Comparison of ENCODE assay signal across 17 cellular contexts in genomic region chr12:96828169-96828789, GRCh38.
A peak's percentile ranks its signal among the peaks of the same experiment; 100 is the strongest.
DNase-seq lines count a peak whose midpoint lies in the region; ATAC-seq, FAIRE-seq and TF ChIP-seq lines count a peak whose summit lies in the region.
"Had no signal": no experiment of that assay in that cellular context is flagged by ENCODE, and none has a peak within 500 bp of the region (broad histone marks: within the 10 kb centered on the region; RNA-seq: fewer than 3 reads in every experiment).

No MANE protein-coding gene starts in this region.

- no peaks in the 10 kb centered on the region for H3K4me1 Mint-ChIP-seq in activated CD4-positive, alpha-beta memory T cell treated with anti-CD3 and anti-CD28 coated beads for 36 hours (ENCODE audit: low read depth)
- H3K4me1 Mint-ChIP-seq in activated CD4-positive, alpha-beta memory T cell treated with anti-CD3 and anti-CD28 coated beads, Interleukin-2, amount 10 ng/mL, durations not matched to agents 7 days and 5 days: no peaks in the 10 kb centered on the region
- H3K4me1 Mint-ChIP-seq in glutamatergic neuron (ENCODE audit: low read depth, unreplicated experiment): no peaks in the 10 kb centered on the region
- H3K4me1 Mint-ChIP-seq: nephron progenitor cell had no signal

- peak overlapping the region; percentile 21; the same call in 1 of the 2 replicates for H2AFZ ChIP-seq in OCI-LY3 (ENCODE audit: low read depth, low read length)

- H3K27me3 Mint-ChIP-seq in activated CD4-positive, alpha-beta memory T cell treated with anti-CD3 and anti-CD28 coated beads for 36 hours: no peaks in the 10 kb centered on the region
- no peaks in the 10 kb centered on the region for H3K27me3 Mint-ChIP-seq in activated CD4-positive, alpha-beta memory T cell treated with anti-CD3 and anti-CD28 coated beads, Interleukin-2, amount 10 ng/mL, durations not matched to agents 7 days and 5 days
- no peaks in the 10 kb centered on the region for H3K27me3 Mint-ChIP-seq in glutamatergic neuron (ENCODE audit: unreplicated experiment)

- no peaks in the 10 kb centered on the region for H4K20me1 ChIP-seq in OCI-LY3 (ENCODE audit: insufficient read depth, low read length)

- H3K9me3 Mint-ChIP-seq in activated CD4-positive, alpha-beta memory T cell treated with anti-CD3 and anti-CD28 coated beads for 36 hours: no peaks in the 10 kb centered on the region
- H3K9me3 Mint-ChIP-seq in activated CD4-positive, alpha-beta memory T cell treated with anti-CD3 and anti-CD28 coated beads, Interleukin-2, amount 10 ng/mL, durations not matched to agents 7 days and 5 days: no peaks in the 10 kb centered on the region
- no peaks in the 10 kb centered on the region for H3K9me3 Mint-ChIP-seq in glutamatergic neuron (ENCODE audit: unreplicated experiment)

- TF ChIP-seq CTCF in OCI-LY3 (IDR thresholded peaks at IDR 0.05; ENCODE audit: low read depth, low read length) (no peak), foreskin keratinocyte (conservative IDR thresholded peaks at IDR 0.05) (peak; percentile 25), glutamatergic neuron (IDR thresholded peaks at IDR 0.05; ENCODE audit: partially characterized antibody, unreplicated experiment) (no peak)

- DNase-seq in activated CD4-positive, alpha-beta memory T cell treated with anti-CD3 and anti-CD28 coated beads for 36 hours: peak; percentile 31
- no peak for DNase-seq in activated CD4-positive, alpha-beta memory T cell treated with anti-CD3 and anti-CD28 coated beads, Interleukin-2, amount 10 ng/mL, durations not matched to agents 7 days and 5 days
- DNase-seq in GM12891 (ENCODE audit: insufficient read length, low spot score) (no peak), foreskin keratinocyte (no peak), glutamatergic neuron (no peak), cardiac septum (ENCODE audit: low spot score) (no peak)
- DNase-seq: amygdala, COR-L47, GF-D8, NCI-H1694, NCI-H446, nephron progenitor cell, RPMI8226 had no signal

- no peak overlapping the region for H3K27ac Mint-ChIP-seq in activated CD4-positive, alpha-beta memory T cell treated with anti-CD3 and anti-CD28 coated beads for 36 hours
- H3K27ac Mint-ChIP-seq in activated CD4-positive, alpha-beta memory T cell treated with anti-CD3 and anti-CD28 coated beads, Interleukin-2, amount 10 ng/mL, durations not matched to agents 7 days and 5 days: no peak overlapping the region
- no peak overlapping the region for H3K27ac Mint-ChIP-seq in glutamatergic neuron (ENCODE audit: unreplicated experiment)
- H3K27ac Mint-ChIP-seq: nephron progenitor cell had no signal

- TF ChIP-seq POLR2A in GM12891 (IDR thresholded peaks at IDR 0.05; ENCODE audit: low read depth, low read length): no peak

- H3K4me3 Mint-ChIP-seq in activated CD4-positive, alpha-beta memory T cell treated with anti-CD3 and anti-CD28 coated beads for 36 hours: no peak overlapping the region
- H3K4me3 Mint-ChIP-seq in activated CD4-positive, alpha-beta memory T cell treated with anti-CD3 and anti-CD28 coated beads, Interleukin-2, amount 10 ng/mL, durations not matched to agents 7 days and 5 days: no peak overlapping the region
- no peak overlapping the region for H3K4me3 Mint-ChIP-seq in glutamatergic neuron (ENCODE audit: unreplicated experiment)
- H3K4me3 Mint-ChIP-seq: nephron progenitor cell had no signal

- peak; percentile 28 for FAIRE-seq in GM12891 (lab: Jason Lieb, UNC)

- H3K36me3 ChIP-seq in OCI-LY3 (replicated peaks; ENCODE audit: low read depth, low read length): no peaks in the 10 kb centered on the region
- H3K36me3 ChIP-seq: gastroesophageal sphincter, suprapubic skin had no signal

- no peak overlapping the region for H3K4me3 ChIP-seq in OCI-LY3 (ENCODE audit: low read length)
- H3K4me3 ChIP-seq: gastroesophageal sphincter, suprapubic skin had no signal

- no peaks in the 10 kb centered on the region for H3K9me3 ChIP-seq in OCI-LY3 (ENCODE audit: insufficient read depth, low read length)
- H3K9me3 ChIP-seq: gastroesophageal sphincter, suprapubic skin had no signal

- H3K27me3 ChIP-seq in OCI-LY3 (ENCODE audit: low read depth, low read length): no peaks in the 10 kb centered on the region
- H3K27me3 ChIP-seq in foreskin keratinocyte: no peaks in the 10 kb centered on the region
- H3K27me3 ChIP-seq: gastroesophageal sphincter, suprapubic skin had no signal

- H3K79me2 ChIP-seq in OCI-LY3 (ENCODE audit: low read length): no peaks in the 10 kb centered on the region

- POLR2A ChIA-PET in activated CD4-positive, alpha-beta memory T cell treated with anti-CD3 and anti-CD28 coated beads for 36 hours (lab: Charles Lee): no interaction called here
- POLR2A ChIA-PET in activated CD4-positive, alpha-beta memory T cell treated with anti-CD3 and anti-CD28 coated beads, Interleukin-2, amount 10 ng/mL, durations not matched to agents 7 days and 5 days (lab: Charles Lee): no interaction called here

- H3K27ac ChIP-seq in OCI-LY3 (ENCODE audit: low read length): no peak overlapping the region
- H3K27ac ChIP-seq in foreskin keratinocyte: no peak overlapping the region
- H3K27ac ChIP-seq: gastroesophageal sphincter, suprapubic skin had no signal

- no peak overlapping the region for H3K9ac ChIP-seq in OCI-LY3 (ENCODE audit: low read length)

- intact Hi-C loops in activated CD4-positive, alpha-beta memory T cell treated with anti-CD3 and anti-CD28 coated beads for 36 hours (cut with micrococcal nuclease): loop anchor here (5.0 kb wide), 2 partner anchors 59 to 256 kb away; no protein-coding TSS in a partner anchor
- intact Hi-C loops in cardiac septum (cut with DNase I): no loop called here

- H3K4me1 ChIP-seq in OCI-LY3 (ENCODE audit: low read length) (no peaks in the 10 kb centered on the region), foreskin keratinocyte (no peaks in the 10 kb centered on the region)
- H3K4me1 ChIP-seq: gastroesophageal sphincter, suprapubic skin had no signal

- no peak overlapping the region for H3K4me2 ChIP-seq in OCI-LY3 (ENCODE audit: low read length)

- H3K36me3 Mint-ChIP-seq in activated CD4-positive, alpha-beta memory T cell treated with anti-CD3 and anti-CD28 coated beads for 36 hours: no peaks in the 10 kb centered on the region
- H3K36me3 Mint-ChIP-seq in activated CD4-positive, alpha-beta memory T cell treated with anti-CD3 and anti-CD28 coated beads, Interleukin-2, amount 10 ng/mL, durations not matched to agents 7 days and 5 days (ENCODE audit: low read depth): no peaks in the 10 kb centered on the region
- no peaks in the 10 kb centered on the region for H3K36me3 Mint-ChIP-seq in glutamatergic neuron (ENCODE audit: unreplicated experiment)

- CTCF ChIA-PET in activated CD4-positive, alpha-beta memory T cell treated with anti-CD3 and anti-CD28 coated beads for 36 hours (lab: Charles Lee): no interaction called here
- CTCF ChIA-PET in activated CD4-positive, alpha-beta memory T cell treated with anti-CD3 and anti-CD28 coated beads, Interleukin-2, amount 10 ng/mL, durations not matched to agents 7 days and 5 days (lab: Charles Lee): no interaction called here

- ATAC-seq in foreskin keratinocyte: no peak
- no peak for ATAC-seq in HG02642 (IDR thresholded peaks at IDR 0.05; ENCODE audit: poor library complexity, unreplicated experiment)
- ATAC-seq: gastroesophageal sphincter had no signal

TF ChIP-seq in GM12891, 5 proteins besides CTCF, POLR2A, EP300 and RAD21:
- TF ChIP-seq POU2F2 (IDR thresholded peaks at IDR 0.05; ENCODE audit: low read depth, low read length): no peak
- no peak for TF ChIP-seq TAF1 (IDR thresholded peaks at IDR 0.05; ENCODE audit: low read depth, low read length)
- TF ChIP-seq PAX5 (IDR thresholded peaks at IDR 0.05; ENCODE audit: insufficient read depth, low read length, severe bottlenecking): no peak
- TF ChIP-seq SPI1 (IDR thresholded peaks at IDR 0.05; ENCODE audit: low read depth, low read length): no peak
- no peak for TF ChIP-seq POLR2AphosphoS5 (IDR thresholded peaks at IDR 0.05; ENCODE audit: low read depth, low read length)
